In the genomic region with DNA sequence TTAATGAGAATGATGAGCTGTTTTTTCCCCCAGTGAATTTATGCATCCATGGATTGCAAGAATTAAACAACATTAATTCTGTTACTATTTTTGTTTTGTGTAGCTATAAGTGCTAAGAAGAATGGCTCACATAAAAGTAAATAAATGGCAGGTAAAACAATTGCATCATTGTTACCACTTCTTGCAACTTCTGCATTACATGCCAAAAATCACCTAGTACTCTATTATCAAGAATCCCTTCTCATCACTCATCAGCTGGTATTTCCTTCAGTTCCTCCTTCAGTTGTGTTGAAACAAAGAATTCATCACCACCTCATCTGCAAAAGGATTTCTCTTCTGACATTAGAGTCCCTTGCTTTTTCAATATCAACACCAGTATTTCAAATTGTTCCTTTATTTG, we compare ENCODE assay signal across 15 cellular contexts. TPM values are rescaled to one million over a fixed set of nuclear protein-coding genes. Genes with fewer than 3 reads are reported as not detected.
DNase-seq lines count a peak whose midpoint lies in the region; ATAC-seq and TF ChIP-seq lines count a peak whose summit lies in the region.
"Had no signal": no experiment of that assay in that cellular context is flagged by ENCODE, and none has a peak within 500 bp of the region (broad histone marks: within the 10 kb centered on the region; RNA-seq: fewer than 3 reads in every experiment).

No MANE protein-coding gene starts in this region.

- H3K27ac ChIP-seq in epithelial cell of prostate (peak overlapping the region; percentile 10), tibial nerve (peak overlapping the region in 3 of 4 donors; percentile 72 to 83 (median 81))

- H3K9me3 ChIP-seq in adipocyte (ENCODE audit: control insufficient read depth, low read length) (no peaks in the 10 kb centered on the region), tibial nerve (no peaks in the 10 kb centered on the region)

- H3K4me1 ChIP-seq in adipocyte (ENCODE audit: control insufficient read depth, insufficient read depth, low read length), result peaks cover 30% of the 10 kb centered on the region
- peaks cover 5 to 66% (median 19%) of the 10 kb centered on the region in 4 donors for H3K4me1 ChIP-seq in tibial nerve

- TF ChIP-seq CTCF in neural crest cell (conservative IDR thresholded peaks at IDR 0.05) (no peak), tibial nerve (IDR thresholded peaks at IDR 0.05) (no peak)

- H3K9me3 Mint-ChIP-seq in neural crest cell, result no peaks in the 10 kb centered on the region
- H3K9me3 Mint-ChIP-seq in effector memory CD8-positive, alpha-beta T cell, result no peaks in the 10 kb centered on the region
- H3K9me3 Mint-ChIP-seq: activated naive CD8-positive, alpha-beta T cell treated with anti-CD3 and anti-CD28 coated beads for 36 hours; CD8-positive, alpha-beta memory T cell had no signal

- H3K9ac ChIP-seq in adipocyte (ENCODE audit: low read length), result peak overlapping the region; percentile 76

- H3K36me3 ChIP-seq in adipocyte (ENCODE audit: control insufficient read depth, insufficient read depth, low read length, severe bottlenecking), result peaks cover 8% of the 10 kb centered on the region
- peaks cover 0 to 29% (median 0%) of the 10 kb centered on the region in 3 donors for H3K36me3 ChIP-seq in tibial nerve

- no peak for TF ChIP-seq POLR2A in tibial nerve (IDR thresholded peaks at IDR 0.05)

- no peak for TF ChIP-seq EP300 in tibial nerve (IDR thresholded peaks at IDR 0.05)

- H3K27me3 Mint-ChIP-seq in neural crest cell (ENCODE audit: low read depth), result no peaks in the 10 kb centered on the region
- H3K27me3 Mint-ChIP-seq in effector memory CD8-positive, alpha-beta T cell, result no peaks in the 10 kb centered on the region
- H3K27me3 Mint-ChIP-seq: activated naive CD8-positive, alpha-beta T cell treated with anti-CD3 and anti-CD28 coated beads for 36 hours; CD8-positive, alpha-beta memory T cell had no signal

- H3K4me1 Mint-ChIP-seq in neural crest cell, result peaks cover 42% of the 10 kb centered on the region
- H3K4me1 Mint-ChIP-seq in effector memory CD8-positive, alpha-beta T cell (ENCODE audit: low read depth in 2 of 2), result peaks cover 36 to 45% of the 10 kb centered on the region in 2 donors

- peak overlapping the region; percentile 56 for H3K4me3 Mint-ChIP-seq in neural crest cell
- H3K4me3 Mint-ChIP-seq in effector memory CD8-positive, alpha-beta T cell, result no peak overlapping the region
- H3K4me3 Mint-ChIP-seq: activated naive CD8-positive, alpha-beta T cell treated with anti-CD3 and anti-CD28 coated beads for 36 hours had no signal

- H3K27me3 ChIP-seq in adipocyte (replicated peaks; ENCODE audit: control insufficient read depth, insufficient read depth, low read length) (no peaks in the 10 kb centered on the region), tibial nerve (no peaks in the 10 kb centered on the region)

- no peak for ATAC-seq in GM18858 (IDR thresholded peaks at IDR 0.05; ENCODE audit: unreplicated experiment)
- no peak for ATAC-seq in effector memory CD8-positive, alpha-beta T cell (replicated peaks)

- DNase-seq in adipocyte (ENCODE audit: low read depth) (no peak), epithelial cell of prostate (ENCODE audit: low read depth, low spot score) (peak; percentile 6), neural crest cell (ENCODE audit: low read depth, low spot score) (no peak), tibial nerve (ENCODE audit: low spot score in 2 of 2) (no peak), AG08395 (ENCODE audit: low spot score) (no peak), DMS53 (lab: John Stamatoyannopoulos, UW) (no peak)
- no peak for DNase-seq in effector memory CD8-positive, alpha-beta T cell
- DNase-seq: activated naive CD8-positive, alpha-beta T cell treated with anti-CD3 and anti-CD28 coated beads for 36 hours; CD8-positive, alpha-beta memory T cell; NCI-H2081 treated with DMSO at 0.1 percent for 48 hours; NK-92 treated with Interleukin-12 subunit alpha and Interleukin-12 subunit beta, amount 100 ng/mL, for 24 hours; stimulated activated CD4-positive, alpha-beta T cell treated with anti-CD3 and anti-CD28 coated beads, Interleukin-2, amount 100 ng/mL, for 24 hours had no signal

- peaks cover 12% of the 10 kb centered on the region for H3K36me3 Mint-ChIP-seq in neural crest cell (ENCODE audit: low read depth)
- H3K36me3 Mint-ChIP-seq in effector memory CD8-positive, alpha-beta T cell (ENCODE audit: insufficient read depth), result peaks cover 21% of the 10 kb centered on the region

- H3K4me3 ChIP-seq in adipocyte (ENCODE audit: low read length) (peak overlapping the region; percentile 71), tibial nerve (peak overlapping the region; percentile 25 to 45 (median 30))

- H3K27ac Mint-ChIP-seq in neural crest cell (ENCODE audit: unreplicated experiment), result no peak overlapping the region
- H3K27ac Mint-ChIP-seq in effector memory CD8-positive, alpha-beta T cell, result no peak overlapping the region
- H3K27ac Mint-ChIP-seq: activated naive CD8-positive, alpha-beta T cell treated with anti-CD3 and anti-CD28 coated beads for 36 hours had no signal

RNA-seq across cellular contexts. Expression of gene A2M, which starts 0.8 kb away (rescaled TPM):
- total RNA-seq in neural crest cell, result 66.4 and 76.7 TPM in 2 replicates
- total RNA-seq in tibial nerve, result 100 to 1,000 TPM; 183 to 396 (median 303) TPM
- total RNA-seq: activated naive CD8-positive, alpha-beta T cell treated with anti-CD3 and anti-CD28 coated beads for 36 hours; G401; H1 had no signal
